1 cellular context compared by ENCODE assay signal in the genomic region with DNA sequence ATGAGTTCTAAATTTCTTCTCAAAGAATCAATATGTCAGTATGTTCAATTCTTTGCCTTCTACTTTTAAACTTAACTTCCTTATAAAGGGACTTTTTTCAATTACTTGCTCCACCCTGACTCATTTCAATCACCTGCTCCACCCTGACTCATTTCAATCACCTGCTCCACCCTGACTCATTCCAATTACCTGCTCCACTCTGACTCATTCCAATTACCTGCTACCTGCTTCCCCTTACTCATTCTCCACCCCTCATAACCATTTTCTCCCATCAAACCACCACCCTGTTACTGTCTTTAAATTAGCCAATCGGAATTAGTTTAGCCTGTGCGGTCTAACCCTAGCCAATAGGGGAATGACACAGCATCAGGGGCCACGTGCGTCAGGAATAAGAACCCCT. TPM values are rescaled to one million over a fixed set of nuclear protein-coding genes. Genes with fewer than 3 reads are reported as not detected.
"Had no signal": no experiment of that assay in that cellular context is flagged by ENCODE, and none has a peak within 500 bp of the region (broad histone marks: within the 10 kb centered on the region; RNA-seq: fewer than 3 reads in every experiment).

No MANE protein-coding gene starts in this region.

RNA-seq across cellular contexts. Expression of a gene that starts 53.8 kb away (rescaled TPM):
- total RNA-seq: ascending aorta had no signal
